Comparison of ENCODE assay signal across 9 cellular contexts in genomic region chr7:42856605-42856987, GRCh38. TPM values are rescaled to one million over a fixed set of nuclear protein-coding genes. Genes with fewer than 3 reads are reported as not detected.
DNase-seq lines count a peak whose midpoint lies in the region; ATAC-seq and TF ChIP-seq lines count a peak whose summit lies in the region.
"Had no signal": no experiment of that assay in that cellular context is flagged by ENCODE, and none has a peak within 500 bp of the region (broad histone marks: within the 10 kb centered on the region; RNA-seq: fewer than 3 reads in every experiment).

No MANE protein-coding gene starts in this region.

- POLR2A ChIA-PET in IMR-90 (lab: Charles Lee; ENCODE audit: unreplicated experiment) = no interaction called here

- TF ChIP-seq POLR2A in IMR-90 (IDR thresholded peaks at IDR 0.05; ENCODE audit: low read depth, low read length) = no peak

- H3K9me1 ChIP-seq in IMR-90 (ENCODE audit: insufficient read depth, low read length) = no peaks in the 10 kb centered on the region

- no peaks in the 10 kb centered on the region for H3K36me3 ChIP-seq in IMR-90 (ENCODE audit: control insufficient read depth, insufficient read depth, low read length)
- H3K36me3 ChIP-seq in endocrine pancreas (ENCODE audit: control insufficient read depth, insufficient read depth, low read length) = no peaks in the 10 kb centered on the region

- no peak for TF ChIP-seq CTCF in Calu3 (IDR thresholded peaks at IDR 0.05; ENCODE audit: unreplicated experiment)
- no peak for TF ChIP-seq CTCF in IMR-90 (conservative IDR thresholded peaks at IDR 0.05; ENCODE audit: low read depth, low read length)

- H3K9me3 ChIP-seq in IMR-90 (ENCODE audit: control insufficient read depth, insufficient read depth, low read length) (no peaks in the 10 kb centered on the region), endocrine pancreas (ENCODE audit: control insufficient read depth, low read length) (no peaks in the 10 kb centered on the region)

- no peak overlapping the region for H3K27ac ChIP-seq in IMR-90 (ENCODE audit: insufficient read depth, low read length)

- H3K23ac ChIP-seq in IMR-90 (ENCODE audit: low read depth, low read length) = no peak overlapping the region

- 100% methylated on average over 4 of the region's 19 CpGs; no CpG with 5 or more reads in 1 of the 2 experiments for WGBS in IMR-90 (ENCODE audit: extremely low coverage in 2 of 2, insufficient read length in 1 of 2), 2 experiments

- peak overlapping the region; percentile 88 for H3K4me2 ChIP-seq in IMR-90 (ENCODE audit: low read depth, low read length)

- H2BK5ac ChIP-seq in IMR-90 (ENCODE audit: low read depth, low read length, poor library complexity, severe bottlenecking) = no peak overlapping the region

- peak overlapping the region; percentile 30 for H3K4me3 ChIP-seq in IMR-90 (ENCODE audit: insufficient read depth, low read depth, low read length)
- H3K4me3 ChIP-seq in endocrine pancreas (ENCODE audit: control insufficient read depth, insufficient read depth, low read length) = peak overlapping the region; percentile 37

- H3K14ac ChIP-seq in IMR-90 (replicated peaks; ENCODE audit: low read depth, low read length) = no peak overlapping the region

- no peak overlapping the region for H4K5ac ChIP-seq in IMR-90 (ENCODE audit: low read depth, low read length)

- dilution Hi-C loops in IMR-90 (cut with HindIII; ENCODE audit: low sequenced_read_pairs, unreplicated experiment) = no loop called here

- H2AFZ ChIP-seq in IMR-90 (replicated peaks; ENCODE audit: low read length, poor library complexity) = peak overlapping the region; percentile 93

- peaks cover 36% of the 10 kb centered on the region for H3K27me3 Mint-ChIP-seq in Calu3 (ENCODE audit: unreplicated experiment)

- H3K4ac ChIP-seq in IMR-90 (ENCODE audit: low read depth, low read length) = no peak overlapping the region

- no peaks in the 10 kb centered on the region for H4K20me1 ChIP-seq in IMR-90 (ENCODE audit: insufficient read depth, low read length)

- no peak overlapping the region for H2AK9ac ChIP-seq in IMR-90 (replicated peaks; ENCODE audit: low read depth, low read length, poor library complexity)

- H4K8ac ChIP-seq in IMR-90 (ENCODE audit: low read depth in 2 of 2, low read length in 2 of 2) = peak overlapping the region in 1 of 2 experiments; percentile 26; a peak in 1 of 4 replicates

- no peaks in the 10 kb centered on the region for H3K9me3 Mint-ChIP-seq in Calu3 (ENCODE audit: low read depth, unreplicated experiment)

- H3K4me3 Mint-ChIP-seq in Calu3 (ENCODE audit: low read depth, unreplicated experiment) = peak overlapping the region; percentile 84

- no peaks in the 10 kb centered on the region for H3K79me1 ChIP-seq in IMR-90 (ENCODE audit: low read depth in 1 of 2, low read length in 2 of 2)

- H3K56ac ChIP-seq in IMR-90 (ENCODE audit: extremely low read depth, insufficient read depth, low read length) = no peak overlapping the region; the same call in 1 of the 2 replicates

- H2BK15ac ChIP-seq in IMR-90 (ENCODE audit: low read depth, low read length) = no peak overlapping the region

- H3K9ac ChIP-seq in IMR-90 (ENCODE audit: low read depth, low read length) = no peak overlapping the region
- peak overlapping the region; percentile 5 for H3K9ac ChIP-seq in endocrine pancreas (ENCODE audit: control insufficient read depth, insufficient read depth, low read length)

- no peak overlapping the region for H2AK5ac ChIP-seq in IMR-90 (ENCODE audit: low read depth, low read length)

- H2BK20ac ChIP-seq in IMR-90 (ENCODE audit: low read depth, low read length) = no peak overlapping the region

- H4K91ac ChIP-seq in IMR-90 (ENCODE audit: insufficient read depth, low read depth, low read length) = no peak overlapping the region

- intact Hi-C loops in Calu3 (cut with micrococcal nuclease; ENCODE audit: unreplicated experiment) (no loop called here), IMR-90 (cut with micrococcal nuclease) (no loop called here)

- DNase-seq in Calu3 (no peak), IMR-90 (no peak), putamen (ENCODE audit: low spot score) (peak; percentile 10), inferior parietal cortex (ENCODE audit: extremely low spot score) (no peak), NCI-H2171 (lab: John Stamatoyannopoulos, UW) (no peak)
- DNase-seq in stimulated activated naive CD4-positive, alpha-beta T cell (lab: John Stamatoyannopoulos, UW) = no peak
- DNase-seq: NCI-H526 had no signal

- H3K27me3 ChIP-seq in IMR-90 (ENCODE audit: control insufficient read depth, insufficient read depth, low read length) = peaks cover 14% of the 10 kb centered on the region
- no peaks in the 10 kb centered on the region for H3K27me3 ChIP-seq in endocrine pancreas (ENCODE audit: control insufficient read depth, insufficient read depth, low read length)

- BruUV-seq in Calu3 (replicated peaks; lab: Mats Ljungman, UMichigan) (no TSS peak), IMR-90 (replicated peaks; lab: Mats Ljungman, UMichigan) (no TSS peak)

- ATAC-seq in IMR-90 (ENCODE audit: low read depth) (no peak; the same call in 1 of the 2 replicates), GM19467 (IDR thresholded peaks at IDR 0.05; ENCODE audit: unreplicated experiment) (no peak)

- in situ Hi-C loops in IMR-90 (cut with MboI; ENCODE audit: low sequenced_read_pairs) = no loop called here

- no peaks in the 10 kb centered on the region for H3K4me1 ChIP-seq in IMR-90 (ENCODE audit: control insufficient read depth, insufficient read depth, low read length)
- H3K4me1 ChIP-seq in endocrine pancreas (ENCODE audit: control insufficient read depth, insufficient read depth, low read length) = no peaks in the 10 kb centered on the region

- no peak for TF ChIP-seq RAD21 in IMR-90 (IDR thresholded peaks at IDR 0.05; ENCODE audit: low read length)

- CTCF ChIA-PET in Calu3 (lab: Charles Lee) (interaction anchor here (1.4 to 1.5 kb wide), 2 partner anchors 9 to 20 kb away, joined by 3 to 5 read pairs; no protein-coding TSS in a partner anchor), IMR-90 (lab: Yijun Ruan, JAX) (no interaction called here)

- H3K36me3 Mint-ChIP-seq in Calu3 (ENCODE audit: insufficient read depth, unreplicated experiment) = peaks cover 15% of the 10 kb centered on the region

- no peak overlapping the region for H2BK120ac ChIP-seq in IMR-90 (ENCODE audit: low read depth, low read length)

- H3K18ac ChIP-seq in IMR-90 (ENCODE audit: low read depth, low read length) = no peak overlapping the region

- H3K27ac Mint-ChIP-seq in Calu3 (ENCODE audit: unreplicated experiment) = peak overlapping the region; percentile 48

- peaks cover 11% of the 10 kb centered on the region for H3K4me1 Mint-ChIP-seq in Calu3 (ENCODE audit: low read depth, unreplicated experiment)

TF ChIP-seq in IMR-90, 13 proteins besides CTCF, POLR2A, EP300 and RAD21:
- TF ChIP-seq FOS (IDR thresholded peaks at IDR 0.05; ENCODE audit: low read depth, low read length) (no peak), BHLHE40 (IDR thresholded peaks at IDR 0.05; ENCODE audit: low read depth, low read length) (no peak), NFE2L2 (IDR thresholded peaks at IDR 0.05; ENCODE audit: low read depth, low read length) (no peak), MAZ (IDR thresholded peaks at IDR 0.05; ENCODE audit: borderline replicate concordance, low read depth, low read length) (no peak), MAFK (IDR thresholded peaks at IDR 0.05; ENCODE audit: low read depth, low read length) (no peak), CHD1 (IDR thresholded peaks at IDR 0.05; ENCODE audit: low read depth, low read length) (no peak), SMC3 (IDR thresholded peaks at IDR 0.05; ENCODE audit: low read depth, low read length) (no peak), CEBPB (IDR thresholded peaks at IDR 0.05; ENCODE audit: low read depth, low read length) (no peak)

RNA-seq across cellular contexts. Expression of gene C7orf25, which starts 55.3 kb away (rescaled TPM):
- total RNA-seq in Calu3 (2022) = 10.1 and 10.4 TPM in 2 replicates
- total RNA-seq in IMR-90 (2012; rRNA removed) = 6.1 and 8.9 TPM in 2 replicates
- polyA plus RNA-seq in IMR-90 (2012; rRNA removed) = 3.2 and 4.5 TPM in 2 replicates
- polyA plus RNA-seq in IMR-90 (2012; cell fraction: cytosol; rRNA removed) = 1.8 and 3.0 TPM in 2 replicates
- polyA plus RNA-seq in IMR-90 (2012; cell fraction: nucleus; rRNA removed; ENCODE audit: low replicate concordance) = 0.65 and 1.7 TPM in 2 replicates
